ENCODE assay signal across 8 cellular contexts in the genomic region with DNA sequence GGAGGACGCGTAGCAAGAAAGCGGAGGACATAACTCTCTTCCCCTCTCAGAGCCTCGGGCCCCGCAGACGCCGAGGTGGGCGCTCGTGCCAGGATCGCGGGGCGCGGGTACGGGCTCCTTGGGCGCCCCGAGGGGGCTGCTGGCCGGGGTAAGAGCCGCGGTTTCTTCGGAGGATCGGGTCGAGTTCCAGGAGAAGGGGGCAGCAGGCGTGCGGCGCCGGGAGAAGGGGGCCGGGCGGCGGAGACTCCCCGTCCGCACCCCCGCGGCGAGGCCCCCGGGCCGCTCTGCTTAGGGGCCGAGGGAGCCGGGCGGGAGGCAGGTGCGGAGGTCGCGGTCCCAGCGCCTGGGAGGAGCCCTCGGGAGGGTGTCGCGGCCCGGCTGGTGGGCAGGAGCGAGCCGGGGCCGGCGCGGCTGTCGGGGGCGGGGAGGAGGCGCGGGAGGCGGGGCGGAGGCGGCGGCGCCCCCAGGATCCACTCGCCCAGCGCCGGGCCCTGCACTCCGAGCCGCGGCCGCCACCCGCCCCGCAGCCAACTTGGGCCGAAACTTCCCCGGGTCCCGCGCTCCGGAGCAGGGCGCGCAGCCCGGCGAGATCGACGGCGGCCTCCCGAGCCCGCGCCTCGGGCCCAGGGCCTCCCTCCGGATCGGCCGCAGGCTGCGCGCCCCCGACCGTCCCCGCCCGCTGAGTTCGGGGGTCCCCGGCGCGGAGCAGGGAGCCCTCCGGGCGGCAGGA.
A peak's percentile ranks its signal among the peaks of the same experiment; 100 is the strongest.
DNase-seq lines count a peak whose midpoint lies in the region; ATAC-seq and TF ChIP-seq lines count a peak whose summit lies in the region.

No MANE protein-coding gene starts in this region.

- peaks cover 68% of the 10 kb centered on the region for H3K27me3 Mint-ChIP-seq in activated CD8-positive, alpha-beta T cell treated with anti-CD3 and anti-CD28 coated beads, Interleukin-2, amount 10 ng/mL, durations not matched to agents 7 days and 5 days (ENCODE audit: low read depth)

- ATAC-seq in activated CD8-positive, alpha-beta T cell treated with anti-CD3 and anti-CD28 coated beads, Interleukin-2, amount 10 ng/mL, durations not matched to agents 7 days and 5 days: no peak
- no peak for ATAC-seq in gastrocnemius medialis

- POLR2A ChIA-PET in activated CD8-positive, alpha-beta T cell treated with anti-CD3 and anti-CD28 coated beads, Interleukin-2, amount 10 ng/mL, durations not matched to agents 7 days and 5 days (lab: Charles Lee): no interaction called here

- DNase-seq in activated T-cell treated with anti-CD3 and anti-CD28 coated beads, Interleukin-2, amount 50 U/mL, for 1 hour: peak; percentile 37
- DNase-seq in activated T-cell treated with anti-CD3 and anti-CD28 coated beads, Interleukin-2, amount 50 U/mL, for 48 hours: no peak
- no peak for DNase-seq in activated CD8-positive, alpha-beta T cell treated with anti-CD3 and anti-CD28 coated beads, Interleukin-2, amount 10 ng/mL, durations not matched to agents 7 days and 5 days
- DNase-seq in left ventricle myocardium inferior (peak; percentile 40), gastrocnemius medialis (no peak), DMS79 (lab: John Stamatoyannopoulos, UW) (no peak), NCI-H2029 (lab: John Stamatoyannopoulos, UW) (no peak), middle frontal gyrus (ENCODE audit: extremely low spot score, low spot score) (no peak)

- H3K4me3 ChIP-seq in left ventricle myocardium inferior (peak overlapping the region; percentile 71), gastrocnemius medialis (peak overlapping the region; percentile 5 to 43 (median 26))

- no peak overlapping the region for H3K27ac Mint-ChIP-seq in activated CD8-positive, alpha-beta T cell treated with anti-CD3 and anti-CD28 coated beads, Interleukin-2, amount 10 ng/mL, durations not matched to agents 7 days and 5 days

- peaks cover 37% of the 10 kb centered on the region for H3K4me1 Mint-ChIP-seq in activated CD8-positive, alpha-beta T cell treated with anti-CD3 and anti-CD28 coated beads, Interleukin-2, amount 10 ng/mL, durations not matched to agents 7 days and 5 days (ENCODE audit: low read depth)

- H3K9me3 ChIP-seq in left ventricle myocardium inferior (replicated peaks) (no peaks in the 10 kb centered on the region), gastrocnemius medialis (no peaks in the 10 kb centered on the region)

- TF ChIP-seq CTCF in left ventricle myocardium inferior (IDR thresholded peaks at IDR 0.05; ENCODE audit: borderline replicate concordance) (no peak), gastrocnemius medialis (IDR thresholded peaks at IDR 0.05 in 4 of 5, conservative IDR thresholded peaks at IDR 0.05 in 1 of 5) (no peak)

- H3K36me3 ChIP-seq in left ventricle myocardium inferior (no peaks in the 10 kb centered on the region), gastrocnemius medialis (no peaks in the 10 kb centered on the region)

- H3K4me1 ChIP-seq in left ventricle myocardium inferior: peaks cover 17% of the 10 kb centered on the region
- H3K4me1 ChIP-seq in gastrocnemius medialis: peaks cover 0 to 5% of the 10 kb centered on the region in 2 donors

- intact Hi-C loops in left ventricle myocardium inferior (cut with micrococcal nuclease): no loop called here
- intact Hi-C loops in gastrocnemius medialis (cut with DNase I; ENCODE audit: low total_unique reads): no loop called here

- H3K27ac ChIP-seq in left ventricle myocardium inferior (replicated peaks): no peak overlapping the region
- no peak overlapping the region for H3K27ac ChIP-seq in gastrocnemius medialis

- no peaks in the 10 kb centered on the region for H3K9me3 Mint-ChIP-seq in activated CD8-positive, alpha-beta T cell treated with anti-CD3 and anti-CD28 coated beads, Interleukin-2, amount 10 ng/mL, durations not matched to agents 7 days and 5 days (ENCODE audit: insufficient read depth)

- TF ChIP-seq POLR2A in gastrocnemius medialis (IDR thresholded peaks at IDR 0.05): no peak

- no peaks in the 10 kb centered on the region for H3K36me3 Mint-ChIP-seq in activated CD8-positive, alpha-beta T cell treated with anti-CD3 and anti-CD28 coated beads, Interleukin-2, amount 10 ng/mL, durations not matched to agents 7 days and 5 days (ENCODE audit: low read depth)

- CTCF ChIA-PET in activated CD8-positive, alpha-beta T cell treated with anti-CD3 and anti-CD28 coated beads, Interleukin-2, amount 10 ng/mL, durations not matched to agents 7 days and 5 days (lab: Charles Lee): interaction anchor here (1.6 to 2.5 kb wide), 2 partner anchors 53 to 412 kb away, joined by 6 to 9 read pairs; no protein-coding TSS in a partner anchor

- in situ Hi-C loops in gastrocnemius medialis (cut with MboI; ENCODE audit: low sequenced_read_pairs in 4 of 4): no loop called here

- peaks cover 70% of the 10 kb centered on the region for H3K27me3 ChIP-seq in left ventricle myocardium inferior (ENCODE audit: low read depth)
- peaks cover 31 to 55% (median 49%) of the 10 kb centered on the region in 3 donors for H3K27me3 ChIP-seq in gastrocnemius medialis

- peak overlapping the region; percentile 49 for H3K4me3 Mint-ChIP-seq in activated CD8-positive, alpha-beta T cell treated with anti-CD3 and anti-CD28 coated beads, Interleukin-2, amount 10 ng/mL, durations not matched to agents 7 days and 5 days

Comparison
In these comparisons a context has a peak if more than half of its experiments do, and no peak if none do; other contexts are left out.
1. DNase-seq: peak in activated T-cell treated with anti-CD3 and anti-CD28 coated beads, Interleukin-2, amount 50 U/mL, for 1 hour (single experiment) and left ventricle myocardium inferior (single experiment); none in activated T-cell treated with anti-CD3 and anti-CD28 coated beads, Interleukin-2, amount 50 U/mL, for 48 hours (0 of 2), activated CD8-positive, alpha-beta T cell treated with anti-CD3 and anti-CD28 coated beads, Interleukin-2, amount 10 ng/mL, durations not matched to agents 7 days and 5 days (single experiment), gastrocnemius medialis (0 of 2), DMS79 (single experiment), NCI-H2029 (single experiment) and middle frontal gyrus (single experiment).